Comparison of ENCODE assay signal across 2 cellular contexts in the genomic region with DNA sequence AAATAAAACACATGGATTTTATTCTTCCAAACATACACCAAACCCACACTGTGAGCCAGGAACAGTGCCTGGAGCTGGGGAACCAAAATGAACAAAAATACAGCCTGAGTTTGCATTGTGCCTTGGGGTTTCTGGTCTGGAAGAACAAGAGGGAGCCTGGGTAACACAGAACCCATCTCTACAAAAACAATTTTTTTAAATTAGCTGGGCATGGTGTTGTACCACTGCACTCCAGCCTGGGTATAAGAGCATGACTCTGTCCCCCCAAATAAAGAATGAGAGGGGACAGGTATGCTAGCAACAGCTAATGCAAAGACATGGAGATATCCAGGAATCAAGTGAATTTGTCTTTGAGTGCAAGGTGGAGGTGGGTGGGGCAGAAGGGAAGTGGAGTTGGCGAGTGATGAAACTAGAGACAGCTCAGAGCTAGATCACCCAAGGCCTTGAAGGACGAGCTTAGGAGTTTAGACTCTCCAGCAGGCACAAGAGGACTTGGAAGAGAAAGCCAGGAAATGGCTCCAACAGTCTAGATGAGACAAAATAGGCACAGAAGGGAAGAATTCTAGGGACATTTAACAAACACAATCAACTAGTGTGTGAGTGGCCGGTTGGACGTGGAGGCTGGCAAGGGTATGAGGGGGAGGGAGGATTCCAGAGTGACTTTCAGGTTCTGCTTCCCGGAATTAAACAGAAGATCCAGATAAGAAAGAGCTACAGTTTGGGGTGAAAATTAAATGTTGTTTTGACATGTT.
TF ChIP-seq lines count a peak whose summit lies in the region.

No MANE protein-coding gene starts in this region.

TF ChIP-seq in IMR-90, 13 proteins besides CTCF, POLR2A, EP300 and RAD21:
- TF ChIP-seq RCOR1 (IDR thresholded peaks at IDR 0.05; ENCODE audit: insufficient replicate concordance, low read length) (no peak), SMC3 (IDR thresholded peaks at IDR 0.05; ENCODE audit: low read depth, low read length) (no peak), MAFK (IDR thresholded peaks at IDR 0.05; ENCODE audit: low read depth, low read length) (no peak), RFX5 (IDR thresholded peaks at IDR 0.05; ENCODE audit: low read depth, low read length) (no peak), NFE2L2 (IDR thresholded peaks at IDR 0.05; ENCODE audit: low read depth, low read length) (no peak), MXI1 (IDR thresholded peaks at IDR 0.05; ENCODE audit: borderline replicate concordance, low read depth, low read length) (no peak), ELK1 (IDR thresholded peaks at IDR 0.05; ENCODE audit: borderline replicate concordance, low read depth, low read length) (no peak), BHLHE40 (IDR thresholded peaks at IDR 0.05; ENCODE audit: low read depth, low read length) (no peak), CEBPB (IDR thresholded peaks at IDR 0.05; ENCODE audit: low read depth, low read length) (no peak), USF2 (IDR thresholded peaks at IDR 0.05; ENCODE audit: low read depth, low read length) (no peak), MAZ (IDR thresholded peaks at IDR 0.05; ENCODE audit: borderline replicate concordance, low read depth, low read length) (no peak), FOS (IDR thresholded peaks at IDR 0.05; ENCODE audit: low read depth, low read length) (no peak), CHD1 (IDR thresholded peaks at IDR 0.05; ENCODE audit: low read depth, low read length) (no peak)

TF ChIP-seq in K562, 482 proteins besides CTCF, POLR2A, EP300 and RAD21 (continues in another document):
- TF ChIP-seq EGR1 (conservative IDR thresholded peaks at IDR 0.05) = peak; percentile 5; the same call in 1 of the 2 replicates
- TF ChIP-seq, protein P1, sequence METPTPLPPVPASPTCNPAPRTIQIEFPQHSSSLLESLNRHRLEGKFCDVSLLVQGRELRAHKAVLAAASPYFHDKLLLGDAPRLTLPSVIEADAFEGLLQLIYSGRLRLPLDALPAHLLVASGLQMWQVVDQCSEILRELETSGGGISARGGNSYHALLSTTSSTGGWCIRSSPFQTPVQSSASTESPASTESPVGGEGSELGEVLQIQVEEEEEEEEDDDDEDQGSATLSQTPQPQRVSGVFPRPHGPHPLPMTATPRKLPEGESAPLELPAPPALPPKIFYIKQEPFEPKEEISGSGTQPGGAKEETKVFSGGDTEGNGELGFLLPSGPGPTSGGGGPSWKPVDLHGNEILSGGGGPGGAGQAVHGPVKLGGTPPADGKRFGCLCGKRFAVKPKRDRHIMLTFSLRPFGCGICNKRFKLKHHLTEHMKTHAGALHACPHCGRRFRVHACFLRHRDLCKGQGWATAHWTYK (CRISPR knock-in tag; IDR thresholded peaks at IDR 0.05) = no peak
- no peak for TF ChIP-seq ZNF785 (CRISPR knock-in tag; IDR thresholded peaks at IDR 0.05)
- peak; percentile 88 for TF ChIP-seq LEF1 (IDR thresholded peaks at IDR 0.05)
- peak; percentile 41; the same call in 1 of the 2 replicates for TF ChIP-seq BCOR (IDR thresholded peaks at IDR 0.05)
- TF ChIP-seq FIP1L1 (IDR thresholded peaks at IDR 0.05; ENCODE audit: low read depth, low read length, poor library complexity, severe bottlenecking) = no peak
- no peak; a peak in 1 of 4 replicates for TF ChIP-seq TBL1XR1 (IDR thresholded peaks at IDR 0.05; ENCODE audit: low read length in 2 of 2)
- peak; percentile 54; the same call in 1 of the 2 replicates for TF ChIP-seq MYNN (IDR thresholded peaks at IDR 0.05)
- no peak for TF ChIP-seq MYNN (CRISPR knock-in tag; IDR thresholded peaks at IDR 0.05)
- no peak for TF ChIP-seq ZBTB49 (CRISPR knock-in tag; IDR thresholded peaks at IDR 0.05; ENCODE audit: borderline replicate concordance)
- TF ChIP-seq, protein P2, sequence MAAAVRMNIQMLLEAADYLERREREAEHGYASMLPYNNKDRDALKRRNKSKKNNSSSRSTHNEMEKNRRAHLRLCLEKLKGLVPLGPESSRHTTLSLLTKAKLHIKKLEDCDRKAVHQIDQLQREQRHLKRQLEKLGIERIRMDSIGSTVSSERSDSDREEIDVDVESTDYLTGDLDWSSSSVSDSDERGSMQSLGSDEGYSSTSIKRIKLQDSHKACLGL (CRISPR knock-in tag; IDR thresholded peaks at IDR 0.05; ENCODE audit: borderline replicate concordance, poor library complexity, severe bottlenecking) = no peak
- peak; percentile 48 to 74; a peak in 3 of 4 replicates for TF ChIP-seq ETV6 (IDR thresholded peaks at IDR 0.05; ENCODE audit: borderline replicate concordance in 1 of 2, low read depth in 2 of 2, low read length in 1 of 2)
- TF ChIP-seq ETV6 (CRISPR knock-in tag; IDR thresholded peaks at IDR 0.05; ENCODE audit: borderline replicate concordance) = no peak
- TF ChIP-seq ZNF830 (CRISPR knock-in tag; IDR thresholded peaks at IDR 0.05) = no peak
- peak; percentile 80; the same call in 1 of the 2 replicates for TF ChIP-seq SMARCA5 (IDR thresholded peaks at IDR 0.05)
- TF ChIP-seq BACH1 (tag; IDR thresholded peaks at IDR 0.05) = 0 out of 2 replicates have a peak, but pooled peaks have one; percentile 62
- TF ChIP-seq FOXM1 (IDR thresholded peaks at IDR 0.05; ENCODE audit: low read depth) = peak; percentile 19; the same call in 1 of the 2 replicates
- TF ChIP-seq FOXM1 (CRISPR knock-in tag; IDR thresholded peaks at IDR 0.05; ENCODE audit: low read depth) = no peak
- TF ChIP-seq ZKSCAN1 (IDR thresholded peaks at IDR 0.05; ENCODE audit: low read depth, low read length) = no peak; the same call in 1 of the 2 replicates
- peak; percentile 83 for TF ChIP-seq ZNF592 (IDR thresholded peaks at IDR 0.05)
- TF ChIP-seq ZNF766 (CRISPR knock-in tag; conservative IDR thresholded peaks at IDR 0.05) = peak; percentile 31; the same call in 1 of the 2 replicates
- peak; percentile 9 for TF ChIP-seq KDM5B (IDR thresholded peaks at IDR 0.05; ENCODE audit: insufficient replicate concordance, low read depth, low read length)
- TF ChIP-seq DLX4 (CRISPR knock-in tag; IDR thresholded peaks at IDR 0.05) = no peak
- no peak for TF ChIP-seq SAFB2 (IDR thresholded peaks at IDR 0.05; ENCODE audit: borderline replicate concordance, low read depth, low read length, severe bottlenecking)
- peak; percentile 68 for TF ChIP-seq ARID3A (IDR thresholded peaks at IDR 0.05; ENCODE audit: borderline replicate concordance, low read depth, low read length)
- TF ChIP-seq, protein P3, sequence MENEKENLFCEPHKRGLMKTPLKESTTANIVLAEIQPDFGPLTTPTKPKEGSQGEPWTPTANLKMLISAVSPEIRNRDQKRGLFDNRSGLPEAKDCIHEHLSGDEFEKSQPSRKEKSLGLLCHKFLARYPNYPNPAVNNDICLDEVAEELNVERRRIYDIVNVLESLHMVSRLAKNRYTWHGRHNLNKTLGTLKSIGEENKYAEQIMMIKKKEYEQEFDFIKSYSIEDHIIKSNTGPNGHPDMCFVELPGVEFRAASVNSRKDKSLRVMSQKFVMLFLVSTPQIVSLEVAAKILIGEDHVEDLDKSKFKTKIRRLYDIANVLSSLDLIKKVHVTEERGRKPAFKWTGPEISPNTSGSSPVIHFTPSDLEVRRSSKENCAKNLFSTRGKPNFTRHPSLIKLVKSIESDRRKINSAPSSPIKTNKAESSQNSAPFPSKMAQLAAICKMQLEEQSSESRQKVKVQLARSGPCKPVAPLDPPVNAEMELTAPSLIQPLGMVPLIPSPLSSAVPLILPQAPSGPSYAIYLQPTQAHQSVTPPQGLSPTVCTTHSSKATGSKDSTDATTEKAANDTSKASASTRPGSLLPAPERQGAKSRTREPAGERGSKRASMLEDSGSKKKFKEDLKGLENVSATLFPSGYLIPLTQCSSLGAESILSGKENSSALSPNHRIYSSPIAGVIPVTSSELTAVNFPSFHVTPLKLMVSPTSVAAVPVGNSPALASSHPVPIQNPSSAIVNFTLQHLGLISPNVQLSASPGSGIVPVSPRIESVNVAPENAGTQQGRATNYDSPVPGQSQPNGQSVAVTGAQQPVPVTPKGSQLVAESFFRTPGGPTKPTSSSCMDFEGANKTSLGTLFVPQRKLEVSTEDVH (IDR thresholded peaks at IDR 0.05; ENCODE audit: low read depth, partially characterized antibody) = peak; percentile 29
- TF ChIP-seq BRF1 (IDR thresholded peaks at IDR 0.05; ENCODE audit: borderline replicate concordance, extremely low read depth, insufficient read length) = no peak
